In genomic region chr17:43645765-43646481, GRCh38 we compare ENCODE assay signal across 9 cellular contexts. TPM values are rescaled to one million over a fixed set of nuclear protein-coding genes. Genes with fewer than 3 reads are reported as not detected.
DNase-seq lines count a peak whose midpoint lies in the region; ATAC-seq, FAIRE-seq and TF ChIP-seq lines count a peak whose summit lies in the region.
"Had no signal": no experiment of that assay in that cellular context is flagged by ENCODE, and none has a peak within 500 bp of the region (broad histone marks: within the 10 kb centered on the region; RNA-seq: fewer than 3 reads in every experiment).

No MANE protein-coding gene starts in this region.

- TF ChIP-seq CTCF in AG04450 (IDR thresholded peaks at IDR 0.05; ENCODE audit: low read depth, low read length) (no peak), RWPE2 (IDR thresholded peaks at IDR 0.05; ENCODE audit: poor library complexity, severe bottlenecking) (peak; percentile 18), fibroblast of mammary gland (conservative IDR thresholded peaks at IDR 0.05; ENCODE audit: control insufficient read depth, insufficient read depth, low read depth, low read length) (no peak)

- no peaks in the 10 kb centered on the region for H3K36me3 ChIP-seq in RWPE2 (ENCODE audit: low read depth)

- ATAC-seq in RWPE2 (ENCODE audit: low read depth) = peak; percentile 68
- peak; percentile 64 to 65 for ATAC-seq in naive thymus-derived CD8-positive, alpha-beta T cell

- FAIRE-seq in HTR-8/SVneo (lab: Jason Lieb, UNC) = no peak

- no peaks in the 10 kb centered on the region for H3K4me1 ChIP-seq in RWPE2 (ENCODE audit: insufficient read depth, poor library complexity, severe bottlenecking)

- H3K4me3 ChIP-seq in AG04450 (ENCODE audit: low read depth, low read length) (peak overlapping the region; percentile 25; the same call in 1 of the 2 replicates), RWPE2 (ENCODE audit: severe bottlenecking) (peak overlapping the region; percentile 22), fibroblast of mammary gland (ENCODE audit: control insufficient read depth, low read depth, low read length) (peak overlapping the region; percentile 36)

- no peaks in the 10 kb centered on the region for H3K9me3 Mint-ChIP-seq in naive thymus-derived CD8-positive, alpha-beta T cell
- H3K9me3 Mint-ChIP-seq: activated naive CD4-positive, alpha-beta T cell treated with anti-CD3 and anti-CD28 coated beads, Interleukin-2, amount 50 U/mL, for 72 hours had no signal

- peaks cover 6 to 36% (median 17%) of the 10 kb centered on the region in 5 donors for H3K27me3 Mint-ChIP-seq in naive thymus-derived CD8-positive, alpha-beta T cell

- no peaks in the 10 kb centered on the region for H3K36me3 Mint-ChIP-seq in naive thymus-derived CD8-positive, alpha-beta T cell
- H3K36me3 Mint-ChIP-seq: activated naive CD4-positive, alpha-beta T cell treated with anti-CD3 and anti-CD28 coated beads, Interleukin-2, amount 50 U/mL, for 72 hours had no signal

- H3K9me3 ChIP-seq in AG04450 (ENCODE audit: control insufficient read depth, insufficient read depth, low read length) = no peaks in the 10 kb centered on the region; the same call in 1 of the 2 replicates
- H3K9me3 ChIP-seq in RWPE2 (ENCODE audit: severe bottlenecking) = no peaks in the 10 kb centered on the region

- H3K4me3 Mint-ChIP-seq in naive thymus-derived CD8-positive, alpha-beta T cell = peak overlapping the region in 8 of 10 donors; percentile 13 to 62 (median 50)

- no peak overlapping the region for H3K27ac ChIP-seq in AG04450 (ENCODE audit: low read depth, low read length)
- no peak overlapping the region for H3K27ac ChIP-seq in RWPE2 (ENCODE audit: poor library complexity, severe bottlenecking)

- POLR2A ChIA-PET in AG04450 (lab: Yijun Ruan, JAX) = no interaction called here
- POLR2A ChIA-PET in naive thymus-derived CD8-positive, alpha-beta T cell (lab: Charles Lee) = no interaction called here

- DNase-seq in AG04450 (ENCODE audit: low read depth, low spot score) (no peak), RWPE2 (ENCODE audit: low spot score) (no peak), fibroblast of mammary gland (ENCODE audit: low read depth) (peak; percentile 33), HTR-8/SVneo (ENCODE audit: insufficient read length, low spot score) (no peak), COLO829 (ENCODE audit: low spot score) (no peak), cortex of kidney (lab: John Stamatoyannopoulos, UW) (no peak), NCI-H1436 (lab: John Stamatoyannopoulos, UW) (no peak)
- DNase-seq in naive thymus-derived CD8-positive, alpha-beta T cell = peak in 3 of 10 donors; percentile 9 to 28 (median 12)

- CTCF ChIA-PET in AG04450 (lab: Charles Lee) = interaction anchor here (0.7 kb wide), 1 partner anchor 116 kb away, joined by 4 read pairs; no protein-coding TSS in a partner anchor

- H3K4me1 Mint-ChIP-seq in naive thymus-derived CD8-positive, alpha-beta T cell = peaks cover 6 to 35% (median 23%) of the 10 kb centered on the region in 4 donors

- H3K27me3 ChIP-seq in AG04450 (ENCODE audit: control insufficient read depth, insufficient read depth, low read length) (peaks cover 3% of the 10 kb centered on the region), RWPE2 (ENCODE audit: insufficient read depth, poor library complexity, severe bottlenecking) (no peaks in the 10 kb centered on the region)

- H3K27ac Mint-ChIP-seq in naive thymus-derived CD8-positive, alpha-beta T cell = peak overlapping the region in 2 of 10 donors; percentile 24 to 64
- H3K27ac Mint-ChIP-seq: activated naive CD4-positive, alpha-beta T cell treated with anti-CD3 and anti-CD28 coated beads, Interleukin-2, amount 50 U/mL, for 72 hours had no signal

RNA-seq across cellular contexts. Expression of gene MEOX1, which starts 15.8 kb away (rescaled TPM):
- polyA plus RNA-seq in AG04450 (2011; rRNA removed) = 0.05 and 0.07 TPM in 2 replicates
- polyA minus RNA-seq in AG04450 (2011; rRNA and poly(A)+ RNA removed) = 0.13 and 0.18 TPM in 2 replicates
- total RNA-seq in naive thymus-derived CD8-positive, alpha-beta T cell = not detected
- 1 to 10 TPM in 2 of 3 donors, under 1 TPM in 1; 0.66 to 5.9 (median 1.5) TPM for polyA plus RNA-seq in naive thymus-derived CD8-positive, alpha-beta T cell
